ENCODE assay signal across 9 cellular contexts in the genomic region with DNA sequence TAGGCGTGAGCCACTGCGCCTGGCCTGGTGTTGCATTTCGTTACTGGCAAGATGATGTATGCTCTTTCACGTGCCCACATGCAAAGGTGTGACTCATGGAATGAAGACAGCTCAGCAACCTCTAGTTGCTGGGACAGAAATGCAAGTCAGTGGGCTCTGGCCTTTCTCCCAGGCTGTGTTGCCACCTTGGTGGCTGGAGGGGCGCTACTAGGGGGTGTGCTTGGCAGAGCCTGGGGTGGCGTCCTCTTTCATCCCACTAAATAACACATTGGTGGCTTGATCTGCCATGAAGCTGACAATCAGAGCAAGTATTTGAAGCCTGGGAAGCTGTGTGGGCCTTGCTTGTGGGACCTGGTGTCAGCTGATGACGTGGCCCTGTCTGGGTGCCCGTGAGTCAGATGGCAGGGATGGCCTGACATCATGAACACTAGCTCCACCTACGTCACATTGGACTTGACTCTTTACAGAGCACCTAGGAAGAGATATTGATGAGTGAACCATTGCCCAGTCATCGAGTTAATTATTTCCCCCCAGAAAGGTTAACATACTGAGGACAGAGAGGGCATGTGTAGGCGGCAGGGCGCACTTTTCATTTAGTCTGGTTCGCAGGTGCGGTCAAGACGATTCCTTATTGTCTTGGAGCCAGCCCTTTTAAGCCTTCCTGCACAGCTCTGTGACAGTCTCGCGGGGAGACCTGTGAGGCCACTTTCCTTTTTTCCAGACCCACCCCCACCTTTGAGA. TPM values are rescaled to one million over a fixed set of nuclear protein-coding genes. Genes with fewer than 3 reads are reported as not detected.
DNase-seq lines count a peak whose midpoint lies in the region; ATAC-seq, FAIRE-seq and TF ChIP-seq lines count a peak whose summit lies in the region.
"Had no signal": no experiment of that assay in that cellular context is flagged by ENCODE, and none has a peak within 500 bp of the region (broad histone marks: within the 10 kb centered on the region; RNA-seq: fewer than 3 reads in every experiment).

No MANE protein-coding gene starts in this region.

- peak overlapping the region; percentile 54 for H3K9ac ChIP-seq in SK-N-MC (ENCODE audit: insufficient read length)
- peak overlapping the region; percentile 71 for H3K9ac ChIP-seq in smooth muscle cell (ENCODE audit: low read depth)

- FAIRE-seq in frontal cortex (lab: Jason Lieb, UNC), result no peak

- H2AFZ ChIP-seq in smooth muscle cell (ENCODE audit: low read depth), result peak overlapping the region; percentile 5

- H3K27ac ChIP-seq in SK-N-MC (no peak overlapping the region), smooth muscle cell (ENCODE audit: low read depth) (peak overlapping the region; percentile 84)

- H3K4me3 ChIP-seq in SK-N-MC, result peak overlapping the region; percentile 63; the same call in 1 of the 2 replicates
- peak overlapping the region; percentile 27 for H3K4me3 ChIP-seq in smooth muscle cell

- WGBS in smooth muscle cell (ENCODE audit: low lambda C conversion rate), result 61% methylated on average over 17 of the region's 17 CpGs

- no peaks in the 10 kb centered on the region for H3K79me2 ChIP-seq in smooth muscle cell (ENCODE audit: low read depth)

- H3K4me2 ChIP-seq in smooth muscle cell, result peak overlapping the region; percentile 71

- H3K9me3 Mint-ChIP-seq in effector memory CD8-positive, alpha-beta T cell, result no peaks in the 10 kb centered on the region

- peaks cover 14 to 31% of the 10 kb centered on the region in 2 donors for H3K4me1 Mint-ChIP-seq in effector memory CD8-positive, alpha-beta T cell (ENCODE audit: low read depth in 2 of 2)

- DNase-seq in SK-N-MC (ENCODE audit: low read depth, low spot score) (no peak), smooth muscle cell (lab: John Stamatoyannopoulos, UW; ENCODE audit: unreplicated experiment) (no peak), COLO829 (ENCODE audit: low spot score) (no peak), RPMI8226 (no peak), frontal cortex (ENCODE audit: low spot score in 2 of 2) (no peak)
- DNase-seq in effector memory CD8-positive, alpha-beta T cell, result no peak
- DNase-seq: activated gamma-delta T cell had no signal

- H3K36me3 ChIP-seq in SK-N-MC (ENCODE audit: insufficient read depth, low read length) (no peaks in the 10 kb centered on the region), smooth muscle cell (ENCODE audit: low read depth) (no peaks in the 10 kb centered on the region)

- TF ChIP-seq CTCF in smooth muscle cell (IDR thresholded peaks at IDR 0.05; ENCODE audit: borderline replicate concordance, insufficient read depth, poor library complexity, severe bottlenecking), result no peak

- H3K27me3 ChIP-seq in smooth muscle cell (ENCODE audit: low read depth), result peaks cover 15% of the 10 kb centered on the region

- H3K36me3 Mint-ChIP-seq in effector memory CD8-positive, alpha-beta T cell (ENCODE audit: insufficient read depth), result peaks cover 5% of the 10 kb centered on the region

- no peaks in the 10 kb centered on the region for H4K20me1 ChIP-seq in smooth muscle cell (ENCODE audit: low read depth)

- H3K9me3 ChIP-seq in SK-N-MC (ENCODE audit: low read depth, low read length) (no peaks in the 10 kb centered on the region), smooth muscle cell (replicated peaks; ENCODE audit: low read depth) (no peaks in the 10 kb centered on the region)

- H3F3A ChIP-seq in smooth muscle cell (ENCODE audit: low read depth), result no peaks in the 10 kb centered on the region

- H3K27me3 Mint-ChIP-seq in effector memory CD8-positive, alpha-beta T cell, result no peaks in the 10 kb centered on the region

- peak overlapping the region; percentile 4 to 89 for H3K27ac Mint-ChIP-seq in effector memory CD8-positive, alpha-beta T cell

- H3K4me3 Mint-ChIP-seq in effector memory CD8-positive, alpha-beta T cell, result peak overlapping the region; percentile 72 to 76

- H3K4me1 ChIP-seq in smooth muscle cell (ENCODE audit: low read depth), result peaks cover 38% of the 10 kb centered on the region

- peak; percentile 36 for ATAC-seq in GM18909 (IDR thresholded peaks at IDR 0.05; ENCODE audit: poor library complexity, unreplicated experiment)
- no peak for ATAC-seq in effector memory CD8-positive, alpha-beta T cell (replicated peaks)
- ATAC-seq in HG02885 (IDR thresholded peaks at IDR 0.05; ENCODE audit: poor library complexity, unreplicated experiment), result no peak

RNA-seq across cellular contexts. Expression of gene CLYBL, which starts 49.0 kb away (rescaled TPM):
- 4.3 and 12.5 TPM in 2 replicates for total RNA-seq in smooth muscle cell
- polyA plus RNA-seq in smooth muscle cell, result 5.8 and 8.1 TPM in 2 replicates
- 2.4 TPM for total RNA-seq in frontal cortex
